In genomic region chr2:54377901-54378493, GRCh38 we compare ENCODE assay signal across 16 cellular contexts.
DNase-seq lines count a peak whose midpoint lies in the region; ATAC-seq and TF ChIP-seq lines count a peak whose summit lies in the region.
"Had no signal": no experiment of that assay in that cellular context is flagged by ENCODE, and none has a peak within 500 bp of the region (broad histone marks: within the 10 kb centered on the region; RNA-seq: fewer than 3 reads in every experiment).

No MANE protein-coding gene starts in this region.

- H3K4me3 ChIP-seq in GM23338 (no peak overlapping the region), H7 (ENCODE audit: insufficient read depth, low read depth, low read length) (no peak overlapping the region), mesendoderm (ENCODE audit: low read length) (no peak overlapping the region), lower lobe of right lung (no peak overlapping the region)
- H3K4me3 ChIP-seq: BLaER1, HAP-1 had no signal

- no peak overlapping the region for H3K4me2 ChIP-seq in GM23338
- no peak overlapping the region for H3K4me2 ChIP-seq in mesendoderm (ENCODE audit: low read length)
- H3K4me2 ChIP-seq: BLaER1 had no signal

- peak; percentile 19 for DNase-seq in GM23338 (ENCODE audit: low spot score)
- DNase-seq in H7: peak; percentile 19
- no peak for DNase-seq in WTC11 (ENCODE audit: low spot score)
- peak; percentile 62 for DNase-seq in mesendoderm
- DNase-seq in RPMI8226: no peak
- DNase-seq in lower lobe of right lung: no peak
- DNase-seq in cortex of kidney (lab: John Stamatoyannopoulos, UW): no peak
- DNase-seq: Caco-2; CD4-positive, CD25-positive, alpha-beta regulatory T cell; CD8-positive, alpha-beta T cell; DMS153; DND-41; HFFc6 had no signal

- CTCF ChIA-PET in WTC11 (lab: Charles Lee): interaction anchor here (1.2 kb wide), 1 partner anchor 125 kb away, joined by 5 read pairs; no protein-coding TSS in a partner anchor

- no peak overlapping the region for H2BK15ac ChIP-seq in mesendoderm (replicated peaks; ENCODE audit: low read depth)

- H4K8ac ChIP-seq in mesendoderm (ENCODE audit: low read depth, low read length): no peak overlapping the region

- H3K4me1 ChIP-seq in GM23338 (ENCODE audit: insufficient read depth) (no peaks in the 10 kb centered on the region), mesendoderm (ENCODE audit: control insufficient read depth, low read depth, low read length) (peaks cover 2% of the 10 kb centered on the region), lower lobe of right lung (no peaks in the 10 kb centered on the region)
- H3K4me1 ChIP-seq: Caco-2, HAP-1 had no signal

- H3K4me1 Mint-ChIP-seq in GM23338 (peaks cover 21% of the 10 kb centered on the region), WTC11 (peaks cover 27% of the 10 kb centered on the region)
- H3K4me1 Mint-ChIP-seq: CD4-positive, CD25-positive, alpha-beta regulatory T cell had no signal

- no peak overlapping the region for H3K27ac ChIP-seq in GM23338 (ENCODE audit: low read depth)
- H3K27ac ChIP-seq in mesendoderm (ENCODE audit: low read depth, low read length): no peak overlapping the region
- H3K27ac ChIP-seq in lower lobe of right lung: no peak overlapping the region
- H3K27ac ChIP-seq: BLaER1, C4-2B had no signal

- no peak overlapping the region for H4K5ac ChIP-seq in mesendoderm (ENCODE audit: low read length)

- H3K27me3 ChIP-seq in GM23338 (ENCODE audit: insufficient read depth) (no peaks in the 10 kb centered on the region), H7 (ENCODE audit: control insufficient read depth, insufficient read depth, low read length) (no peaks in the 10 kb centered on the region), mesendoderm (ENCODE audit: insufficient read depth, low read length, poor library complexity) (no peaks in the 10 kb centered on the region), lower lobe of right lung (ENCODE audit: low read depth) (no peaks in the 10 kb centered on the region)
- H3K27me3 ChIP-seq: BLaER1 had no signal

- H2BK120ac ChIP-seq in mesendoderm (ENCODE audit: low read depth, low read length): no peak overlapping the region

- no peaks in the 10 kb centered on the region for H3K79me1 ChIP-seq in mesendoderm (ENCODE audit: low read length)

- H3K27me3 Mint-ChIP-seq in GM23338 (ENCODE audit: insufficient read depth, low read depth, poor library complexity) (peaks cover 10% of the 10 kb centered on the region), WTC11 (ENCODE audit: low read depth) (peaks cover 5% of the 10 kb centered on the region)

- POLR2A ChIA-PET in WTC11 (lab: Charles Lee): interaction anchor here (1.3 kb wide), 2 partner anchors 9 to 22 kb away, joined by 3 read pairs; no protein-coding TSS in a partner anchor

- no peak overlapping the region for H3K18ac ChIP-seq in mesendoderm (ENCODE audit: low read length)

- peak; percentile 86 for ATAC-seq in GM23338
- ATAC-seq in WTC11: peak; percentile 78
- no peak for ATAC-seq in lower lobe of right lung
- ATAC-seq: CD8-positive, alpha-beta T cell had no signal

- TF ChIP-seq CTCF in GM23338 (conservative IDR thresholded peaks at IDR 0.05; ENCODE audit: low read depth in 2 of 2): no peak
- no peak for TF ChIP-seq CTCF in WTC11 (IDR thresholded peaks at IDR 0.05)
- no peak for TF ChIP-seq CTCF in lower lobe of right lung (IDR thresholded peaks at IDR 0.05)

- H3K36me3 ChIP-seq in GM23338 (ENCODE audit: insufficient read depth) (no peaks in the 10 kb centered on the region), H7 (replicated peaks; ENCODE audit: control insufficient read depth, insufficient read depth, low read length) (no peaks in the 10 kb centered on the region), mesendoderm (ENCODE audit: control insufficient read depth, insufficient read depth, low read length) (no peaks in the 10 kb centered on the region), lower lobe of right lung (no peaks in the 10 kb centered on the region)
- H3K36me3 ChIP-seq: BLaER1, HAP-1 had no signal

- no peaks in the 10 kb centered on the region for H3F3A ChIP-seq in GM23338 (replicated peaks; ENCODE audit: low read depth)

- H4K20me1 ChIP-seq in GM23338 (replicated peaks; ENCODE audit: insufficient read depth): no peaks in the 10 kb centered on the region; the same call in 1 of the 2 replicates
- H4K20me1 ChIP-seq: BLaER1 had no signal

- H3K9me3 ChIP-seq in lower lobe of right lung: no peaks in the 10 kb centered on the region
- H3K9me3 ChIP-seq: BLaER1, Caco-2, HAP-1 had no signal

- H3K9ac ChIP-seq in mesendoderm (ENCODE audit: low read length): no peak overlapping the region
- H3K9ac ChIP-seq: BLaER1 had no signal

- no peak overlapping the region for H2AK5ac ChIP-seq in mesendoderm (ENCODE audit: low read length)

- H3K4me3 Mint-ChIP-seq in GM23338 (no peak overlapping the region), WTC11 (no peak overlapping the region)
- H3K4me3 Mint-ChIP-seq: CD4-positive, CD25-positive, alpha-beta regulatory T cell; CD8-positive, alpha-beta T cell; HFFc6 had no signal

- no peak overlapping the region for H3K27ac Mint-ChIP-seq in GM23338
- no peak overlapping the region for H3K27ac Mint-ChIP-seq in WTC11
- H3K27ac Mint-ChIP-seq: CD4-positive, CD25-positive, alpha-beta regulatory T cell; CD8-positive, alpha-beta T cell; HFFc6 had no signal

- no peak overlapping the region for H2BK5ac ChIP-seq in mesendoderm (ENCODE audit: low read length)

- WGBS in mesendoderm (ENCODE audit: extremely low coverage, insufficient coverage, low lambda C conversion rate): no CpG with 5 or more reads among the region's 10 CpGs

- H3K4ac ChIP-seq in mesendoderm (ENCODE audit: low read depth, low read length): no peak overlapping the region

- H3K56ac ChIP-seq in mesendoderm (ENCODE audit: low read length): no peak overlapping the region

- H2AFZ ChIP-seq in GM23338: 0 out of 2 replicates have a peak overlapping the region, but pooled peaks have one; percentile 6

- H3K9me2 ChIP-seq in GM23338 (ENCODE audit: insufficient read depth): 0 out of 2 replicates have a peak, but pooled peaks cover under 1% of the 10 kb centered on the region

- no peak overlapping the region for H3K23ac ChIP-seq in mesendoderm (ENCODE audit: low read length)

- H3K79me2 ChIP-seq in GM23338 (replicated peaks; ENCODE audit: insufficient read depth) (no peaks in the 10 kb centered on the region), mesendoderm (ENCODE audit: control insufficient read depth, insufficient read depth, low read length) (no peaks in the 10 kb centered on the region)

- no peaks in the 10 kb centered on the region for H3K9me3 Mint-ChIP-seq in GM23338
- no peaks in the 10 kb centered on the region for H3K9me3 Mint-ChIP-seq in WTC11
- H3K9me3 Mint-ChIP-seq: CD8-positive, alpha-beta T cell; HFFc6 had no signal

- intact Hi-C loops in lower lobe of right lung (cut with DNase I): no loop called here

- H3K36me3 Mint-ChIP-seq in GM23338 (ENCODE audit: low read depth): no peaks in the 10 kb centered on the region; the same call in 2 of the 3 replicates
- no peaks in the 10 kb centered on the region for H3K36me3 Mint-ChIP-seq in WTC11
- H3K36me3 Mint-ChIP-seq: CD4-positive, CD25-positive, alpha-beta regulatory T cell; CD8-positive, alpha-beta T cell had no signal

TF ChIP-seq in GM23338, 12 proteins besides CTCF, POLR2A, EP300 and RAD21 (continues in another document):
- TF ChIP-seq ZNF331 (CRISPR knock-in tag; IDR thresholded peaks at IDR 0.05; ENCODE audit: low read depth): no peak
- TF ChIP-seq NANOG (IDR thresholded peaks at IDR 0.05; ENCODE audit: borderline replicate concordance): no peak

TF ChIP-seq in WTC11, 78 proteins besides CTCF, POLR2A, EP300 and RAD21 (continues in another document):
- TF ChIP-seq, protein P1, sequence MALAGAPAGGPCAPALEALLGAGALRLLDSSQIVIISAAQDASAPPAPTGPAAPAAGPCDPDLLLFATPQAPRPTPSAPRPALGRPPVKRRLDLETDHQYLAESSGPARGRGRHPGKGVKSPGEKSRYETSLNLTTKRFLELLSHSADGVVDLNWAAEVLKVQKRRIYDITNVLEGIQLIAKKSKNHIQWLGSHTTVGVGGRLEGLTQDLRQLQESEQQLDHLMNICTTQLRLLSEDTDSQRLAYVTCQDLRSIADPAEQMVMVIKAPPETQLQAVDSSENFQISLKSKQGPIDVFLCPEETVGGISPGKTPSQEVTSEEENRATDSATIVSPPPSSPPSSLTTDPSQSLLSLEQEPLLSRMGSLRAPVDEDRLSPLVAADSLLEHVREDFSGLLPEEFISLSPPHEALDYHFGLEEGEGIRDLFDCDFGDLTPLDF (CRISPR knock-in tag; IDR thresholded peaks at IDR 0.05): no peak
- TF ChIP-seq, protein P2, sequence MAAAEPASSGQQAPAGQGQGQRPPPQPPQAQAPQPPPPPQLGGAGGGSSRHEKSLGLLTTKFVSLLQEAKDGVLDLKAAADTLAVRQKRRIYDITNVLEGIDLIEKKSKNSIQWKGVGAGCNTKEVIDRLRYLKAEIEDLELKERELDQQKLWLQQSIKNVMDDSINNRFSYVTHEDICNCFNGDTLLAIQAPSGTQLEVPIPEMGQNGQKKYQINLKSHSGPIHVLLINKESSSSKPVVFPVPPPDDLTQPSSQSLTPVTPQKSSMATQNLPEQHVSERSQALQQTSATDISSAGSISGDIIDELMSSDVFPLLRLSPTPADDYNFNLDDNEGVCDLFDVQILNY (CRISPR knock-in tag; IDR thresholded peaks at IDR 0.05): no peak
- TF ChIP-seq, protein P3, sequence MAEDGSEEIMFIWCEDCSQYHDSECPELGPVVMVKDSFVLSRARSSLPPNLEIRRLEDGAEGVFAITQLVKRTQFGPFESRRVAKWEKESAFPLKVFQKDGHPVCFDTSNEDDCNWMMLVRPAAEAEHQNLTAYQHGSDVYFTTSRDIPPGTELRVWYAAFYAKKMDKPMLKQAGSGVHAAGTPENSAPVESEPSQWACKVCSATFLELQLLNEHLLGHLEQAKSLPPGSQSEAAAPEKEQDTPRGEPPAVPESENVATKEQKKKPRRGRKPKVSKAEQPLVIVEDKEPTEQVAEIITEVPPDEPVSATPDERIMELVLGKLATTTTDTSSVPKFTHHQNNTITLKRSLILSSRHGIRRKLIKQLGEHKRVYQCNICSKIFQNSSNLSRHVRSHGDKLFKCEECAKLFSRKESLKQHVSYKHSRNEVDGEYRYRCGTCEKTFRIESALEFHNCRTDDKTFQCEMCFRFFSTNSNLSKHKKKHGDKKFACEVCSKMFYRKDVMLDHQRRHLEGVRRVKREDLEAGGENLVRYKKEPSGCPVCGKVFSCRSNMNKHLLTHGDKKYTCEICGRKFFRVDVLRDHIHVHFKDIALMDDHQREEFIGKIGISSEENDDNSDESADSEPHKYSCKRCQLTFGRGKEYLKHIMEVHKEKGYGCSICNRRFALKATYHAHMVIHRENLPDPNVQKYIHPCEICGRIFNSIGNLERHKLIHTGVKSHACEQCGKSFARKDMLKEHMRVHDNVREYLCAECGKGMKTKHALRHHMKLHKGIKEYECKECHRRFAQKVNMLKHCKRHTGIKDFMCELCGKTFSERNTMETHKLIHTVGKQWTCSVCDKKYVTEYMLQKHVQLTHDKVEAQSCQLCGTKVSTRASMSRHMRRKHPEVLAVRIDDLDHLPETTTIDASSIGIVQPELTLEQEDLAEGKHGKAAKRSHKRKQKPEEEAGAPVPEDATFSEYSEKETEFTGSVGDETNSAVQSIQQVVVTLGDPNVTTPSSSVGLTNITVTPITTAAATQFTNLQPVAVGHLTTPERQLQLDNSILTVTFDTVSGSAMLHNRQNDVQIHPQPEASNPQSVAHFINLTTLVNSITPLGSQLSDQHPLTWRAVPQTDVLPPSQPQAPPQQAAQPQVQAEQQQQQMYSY (CRISPR knock-in tag; IDR thresholded peaks at IDR 0.05): no peak
- no peak for TF ChIP-seq ZNF416 (CRISPR knock-in tag; IDR thresholded peaks at IDR 0.05)

Comparison
In these comparisons a context has a peak if more than half of its experiments do, and no peak if none do; other contexts are left out.
1. ATAC-seq: peak in GM23338 (single experiment) and WTC11 (single experiment); none in lower lobe of right lung (0 of 2).
2. DNase-seq: peak in GM23338 (single experiment), H7 (single experiment) and mesendoderm (single experiment); none in WTC11 (single experiment), RPMI8226 (single experiment), lower lobe of right lung (single experiment) and cortex of kidney (single experiment).